18 cellular contexts compared by ENCODE assay signal in genomic region chr12:62375603-62376002, GRCh38.
DNase-seq lines count a peak whose midpoint lies in the region; ATAC-seq and TF ChIP-seq lines count a peak whose summit lies in the region.
"Had no signal": no experiment of that assay in that cellular context is flagged by ENCODE, and none has a peak within 500 bp of the region (broad histone marks: within the 10 kb centered on the region; RNA-seq: fewer than 3 reads in every experiment).

No MANE protein-coding gene starts in this region.

- CTCF ChIA-PET in activated naive CD4-positive, alpha-beta T cell treated with anti-CD3 and anti-CD28 coated beads for 36 hours (lab: Charles Lee): interaction anchor here (1.2 kb wide), 1 partner anchor 36 kb away, joined by 4 read pairs; no protein-coding TSS in a partner anchor

- peaks cover 10% of the 10 kb centered on the region for H3K36me3 Mint-ChIP-seq in activated naive CD4-positive, alpha-beta T cell treated with anti-CD3 and anti-CD28 coated beads, Interleukin-2, amount 50 U/mL, for 24 hours
- H3K36me3 Mint-ChIP-seq in activated naive CD4-positive, alpha-beta T cell treated with anti-CD3 and anti-CD28 coated beads for 36 hours (ENCODE audit: low read depth): peaks cover 13% of the 10 kb centered on the region

- no peak overlapping the region for H3K4me3 Mint-ChIP-seq in activated naive CD4-positive, alpha-beta T cell treated with anti-CD3 and anti-CD28 coated beads, Interleukin-2, amount 50 U/mL, for 24 hours
- no peak overlapping the region for H3K4me3 Mint-ChIP-seq in activated naive CD4-positive, alpha-beta T cell treated with anti-CD3 and anti-CD28 coated beads for 36 hours

- no peaks in the 10 kb centered on the region for H3K9me3 Mint-ChIP-seq in activated naive CD4-positive, alpha-beta T cell treated with anti-CD3 and anti-CD28 coated beads, Interleukin-2, amount 50 U/mL, for 24 hours
- no peaks in the 10 kb centered on the region for H3K9me3 Mint-ChIP-seq in activated naive CD4-positive, alpha-beta T cell treated with anti-CD3 and anti-CD28 coated beads for 36 hours

- no peak for TF ChIP-seq CTCF in NB4 (IDR thresholded peaks at IDR 0.05; ENCODE audit: low read depth, low read length)

- H3K4me1 Mint-ChIP-seq in activated naive CD4-positive, alpha-beta T cell treated with anti-CD3 and anti-CD28 coated beads, Interleukin-2, amount 50 U/mL, for 24 hours: peaks cover 58% of the 10 kb centered on the region
- peaks cover 32% of the 10 kb centered on the region for H3K4me1 Mint-ChIP-seq in activated naive CD4-positive, alpha-beta T cell treated with anti-CD3 and anti-CD28 coated beads for 36 hours (ENCODE audit: low read depth)

- H3K4me3 ChIP-seq in NB4 (ENCODE audit: low read depth, low read length): no peak overlapping the region
- H3K4me3 ChIP-seq: BLaER1 treated with 17β-estradiol and CSF1 and Interleukin-3, amounts not matched to agents 10 nM and 100 nM; HAP-1; MG63; Peyer's patch; SJSA1 had no signal

- intact Hi-C loops in activated naive CD4-positive, alpha-beta T cell treated with anti-CD3 and anti-CD28 coated beads for 36 hours (cut with micrococcal nuclease): no loop called here

- peak overlapping the region; percentile 9 for H3K27ac Mint-ChIP-seq in activated naive CD4-positive, alpha-beta T cell treated with anti-CD3 and anti-CD28 coated beads, Interleukin-2, amount 50 U/mL, for 24 hours
- H3K27ac Mint-ChIP-seq in activated naive CD4-positive, alpha-beta T cell treated with anti-CD3 and anti-CD28 coated beads for 36 hours: no peak overlapping the region

- TF ChIP-seq POLR2A in NB4 (IDR thresholded peaks at IDR 0.05; ENCODE audit: extremely low read depth, insufficient read length): no peak

- ATAC-seq in stimulated activated naive CD8-positive, alpha-beta T cell treated with anti-CD3 and anti-CD28 coated beads, Interleukin-15, Interleukin-2, amounts not matched to agents 100 U/mL and 50 U/mL, for 24 hours: peak; percentile 23
- no peak for ATAC-seq in HG03135 (IDR thresholded peaks at IDR 0.05; ENCODE audit: unreplicated experiment)

- no peaks in the 10 kb centered on the region for H3K27me3 Mint-ChIP-seq in activated naive CD4-positive, alpha-beta T cell treated with anti-CD3 and anti-CD28 coated beads, Interleukin-2, amount 50 U/mL, for 24 hours
- no peaks in the 10 kb centered on the region for H3K27me3 Mint-ChIP-seq in activated naive CD4-positive, alpha-beta T cell treated with anti-CD3 and anti-CD28 coated beads for 36 hours (ENCODE audit: low read depth)

- no peak for DNase-seq in activated naive CD4-positive, alpha-beta T cell treated with anti-CD3 and anti-CD28 coated beads for 36 hours
- DNase-seq in HT1080 (ENCODE audit: low read depth) (peak; percentile 49), NB4 (ENCODE audit: low read depth) (peak; percentile 37), mesenteric fat pad (ENCODE audit: low spot score) (no peak)
- no peak for DNase-seq in stimulated activated naive CD8-positive, alpha-beta T cell treated with anti-CD3 and anti-CD28 coated beads, Interleukin-15, Interleukin-2, amounts not matched to agents 100 U/mL and 50 U/mL, for 24 hours
- DNase-seq: DND-41, IMR-90, MG63, NCI-H187, NCI-H2171 treated with DMSO at 0.1 percent for 48 hours, NCI-H446 treated with DMSO at 0.1 percent for 48 hours, Peyer's patch, SW 1271 had no signal

Comparison
In these comparisons a context has a peak if more than half of its experiments do, and no peak if none do; other contexts are left out.
1. DNase-seq: peak in HT1080 (single experiment) and NB4 (single experiment); none in activated naive CD4-positive, alpha-beta T cell treated with anti-CD3 and anti-CD28 coated beads for 36 hours (single experiment), stimulated activated naive CD8-positive, alpha-beta T cell treated with anti-CD3 and anti-CD28 coated beads, Interleukin-15, Interleukin-2, amounts not matched to agents 100 U/mL and 50 U/mL, for 24 hours (single experiment) and mesenteric fat pad (single experiment).